ENCODE assay signal across 17 cellular contexts in the genomic region with DNA sequence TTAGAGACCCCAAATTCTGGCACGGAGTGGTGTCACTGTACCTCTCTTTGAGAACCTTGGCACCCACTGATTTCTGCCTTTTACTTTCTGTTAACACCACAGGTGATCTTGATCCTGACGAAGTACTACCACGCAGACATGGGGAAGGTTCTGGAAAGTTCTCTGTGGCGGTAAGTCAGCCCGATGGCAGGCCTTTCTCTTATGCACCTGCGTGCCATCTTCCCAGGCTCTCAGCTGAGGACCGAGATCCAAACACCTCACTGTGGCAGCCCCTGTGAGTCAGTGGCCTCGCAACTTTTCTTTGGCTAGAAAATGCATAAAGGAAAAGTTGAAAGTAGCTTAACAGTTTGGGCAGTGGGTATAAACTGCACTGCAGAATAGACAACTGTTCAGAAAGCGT. TPM values are rescaled to one million over a fixed set of nuclear protein-coding genes. Genes with fewer than 3 reads are reported as not detected.
A peak's percentile ranks its signal among the peaks of the same experiment; 100 is the strongest.
DNase-seq lines count a peak whose midpoint lies in the region; ATAC-seq and TF ChIP-seq lines count a peak whose summit lies in the region.
"Had no signal": no experiment of that assay in that cellular context is flagged by ENCODE, and none has a peak within 500 bp of the region (broad histone marks: within the 10 kb centered on the region; RNA-seq: fewer than 3 reads in every experiment).

No MANE protein-coding gene starts in this region.

- H3K4me1 ChIP-seq in esophagus squamous epithelium: peaks cover 4 to 19% (median 4%) of the 10 kb centered on the region in 3 donors
- H3K4me1 ChIP-seq: Caco-2, HAP-1 had no signal

- peaks cover 6% of the 10 kb centered on the region for H3K9me3 Mint-ChIP-seq in natural killer cell treated with Interleukin-12 subunit alpha and Interleukin-12 subunit beta and Interleukin-15 and Interleukin-18, amount 100 ng/mL, for 72 hours
- H3K9me3 Mint-ChIP-seq in natural killer cell (peaks cover 4 to 8% of the 10 kb centered on the region in 2 donors), brain (peaks cover 0 to 13% (median 7%) of the 10 kb centered on the region in 5 experiments)

- H3K36me3 Mint-ChIP-seq in natural killer cell treated with Interleukin-12 subunit alpha and Interleukin-12 subunit beta and Interleukin-15 and Interleukin-18, amount 100 ng/mL, for 72 hours: no peaks in the 10 kb centered on the region
- no peaks in the 10 kb centered on the region for H3K36me3 Mint-ChIP-seq in natural killer cell
- no peaks in the 10 kb centered on the region for H3K36me3 Mint-ChIP-seq in brain
- H3K36me3 Mint-ChIP-seq: CD4-positive, CD25-positive, alpha-beta regulatory T cell had no signal

- no peak overlapping the region for H3K4me3 Mint-ChIP-seq in natural killer cell treated with Interleukin-12 subunit alpha and Interleukin-12 subunit beta and Interleukin-15 and Interleukin-18, amount 100 ng/mL, for 72 hours
- H3K4me3 Mint-ChIP-seq in natural killer cell: no peak overlapping the region
- no peak overlapping the region for H3K4me3 Mint-ChIP-seq in brain
- H3K4me3 Mint-ChIP-seq: CD4-positive, CD25-positive, alpha-beta regulatory T cell had no signal

- H3K36me3 ChIP-seq in esophagus squamous epithelium: no peaks in the 10 kb centered on the region
- H3K36me3 ChIP-seq: HAP-1 had no signal

- intact Hi-C loops in natural killer cell (cut with micrococcal nuclease) (no loop called here), esophagus squamous epithelium (cut with DNase I) (no loop called here)

- no peak overlapping the region for H3K27ac ChIP-seq in esophagus squamous epithelium

- no peak overlapping the region for H3K27ac Mint-ChIP-seq in natural killer cell treated with Interleukin-12 subunit alpha and Interleukin-12 subunit beta and Interleukin-15 and Interleukin-18, amount 100 ng/mL, for 72 hours
- H3K27ac Mint-ChIP-seq in natural killer cell (no peak overlapping the region), brain (peak overlapping the region in 4 of 5 experiments; percentile 25 to 92 (median 74))
- H3K27ac Mint-ChIP-seq: CD4-positive, CD25-positive, alpha-beta regulatory T cell had no signal

- 77 to 79% methylated on average over 9 of the region's 9 CpGs for WGBS in esophagus squamous epithelium, 2 donors

- peak; percentile 59 for DNase-seq in natural killer cell treated with Interleukin-12 subunit alpha and Interleukin-12 subunit beta and Interleukin-15 and Interleukin-18, amount 100 ng/mL, for 72 hours (ENCODE audit: low spot score)
- DNase-seq in natural killer cell (no peak), mesenteric fat pad (ENCODE audit: low spot score) (peak; percentile 43), Ammon's horn (ENCODE audit: low spot score) (no peak), HUDEP-2 (lab: John Stamatoyannopoulos, UW; ENCODE audit: unreplicated experiment in 76 of 76) (no peak), esophagus squamous epithelium (lab: John Stamatoyannopoulos, UW) (no peak), GM19240 (ENCODE audit: insufficient read length, low spot score) (no peak)
- DNase-seq: Caco-2; CD4-positive, CD25-positive, alpha-beta regulatory T cell; DMS79 treated with DMSO at 0.1 percent for 48 hours; NCI-H1930; NCI-H446 treated with DMSO at 0.1 percent for 48 hours had no signal

- H3K4me3 ChIP-seq in esophagus squamous epithelium: no peak overlapping the region
- H3K4me3 ChIP-seq: HAP-1 had no signal

- no peaks in the 10 kb centered on the region for H3K9me3 ChIP-seq in esophagus squamous epithelium
- H3K9me3 ChIP-seq: Caco-2, HAP-1 had no signal

- TF ChIP-seq CTCF in natural killer cell (IDR thresholded peaks at IDR 0.05) (no peak), brain (conservative IDR thresholded peaks at IDR 0.05) (no peak), esophagus squamous epithelium (IDR thresholded peaks at IDR 0.05) (no peak)

- H3K27me3 ChIP-seq in esophagus squamous epithelium: peaks cover 0 to 66% (median 0%) of the 10 kb centered on the region in 4 donors

- peaks cover 20 to 49% of the 10 kb centered on the region in 2 donors for H3K27me3 Mint-ChIP-seq in natural killer cell treated with Interleukin-12 subunit alpha and Interleukin-12 subunit beta and Interleukin-15 and Interleukin-18, amount 100 ng/mL, for 72 hours
- H3K27me3 Mint-ChIP-seq in natural killer cell (ENCODE audit: low read depth in 2 of 2): peaks cover 32 to 38% of the 10 kb centered on the region in 2 donors
- H3K27me3 Mint-ChIP-seq in brain: peaks cover 18% of the 10 kb centered on the region

- ATAC-seq in natural killer cell treated with Interleukin-12 subunit alpha and Interleukin-12 subunit beta and Interleukin-15 and Interleukin-18, amount 100 ng/mL, for 72 hours: no peak
- ATAC-seq in natural killer cell: no peak

- no peak for TF ChIP-seq POLR2A in esophagus squamous epithelium (IDR thresholded peaks at IDR 0.05)

- H3K4me1 Mint-ChIP-seq in natural killer cell treated with Interleukin-12 subunit alpha and Interleukin-12 subunit beta and Interleukin-15 and Interleukin-18, amount 100 ng/mL, for 72 hours (ENCODE audit: low read depth in 2 of 2): peaks cover 0 to 13% of the 10 kb centered on the region in 2 donors
- H3K4me1 Mint-ChIP-seq in natural killer cell: peaks cover 0 to 11% of the 10 kb centered on the region in 2 donors
- H3K4me1 Mint-ChIP-seq in brain: peaks cover 85% of the 10 kb centered on the region
- H3K4me1 Mint-ChIP-seq: CD4-positive, CD25-positive, alpha-beta regulatory T cell had no signal

RNA-seq across cellular contexts. Expression of gene PSAPL1, which starts 38.5 kb away (rescaled TPM):
- not detected for total RNA-seq in natural killer cell treated with Interleukin-12 subunit alpha and Interleukin-12 subunit beta and Interleukin-15 and Interleukin-18, amount 100 ng/mL, for 72 hours
- not detected for total RNA-seq in natural killer cell
- polyA plus RNA-seq in brain (ENCODE audit: insufficient read depth, low read depth, low replicate concordance): not detected
- total RNA-seq in mesenteric fat pad: not detected
- under 1 TPM in 3 of 4 donors, not detected in 1; under 0.01 to 0.15 (median 0.09) TPM for total RNA-seq in esophagus squamous epithelium
- total RNA-seq: CD4-positive, CD25-positive, alpha-beta regulatory T cell; G401; HT-29; LHCN-M2 had no signal
- polyA plus RNA-seq: CD4-positive, CD25-positive, alpha-beta regulatory T cell had no signal

Comparison
In these comparisons a context has a peak if more than half of its experiments do, and no peak if none do; other contexts are left out.
1. DNase-seq: peak in natural killer cell treated with Interleukin-12 subunit alpha and Interleukin-12 subunit beta and Interleukin-15 and Interleukin-18, amount 100 ng/mL, for 72 hours (single experiment) and mesenteric fat pad (single experiment); none in natural killer cell (single experiment), Ammon's horn (single experiment), HUDEP-2 (0 of 76), esophagus squamous epithelium (single experiment) and GM19240 (single experiment).
2. H3K27ac Mint-ChIP-seq: peak in brain (4 of 5); none in natural killer cell treated with Interleukin-12 subunit alpha and Interleukin-12 subunit beta and Interleukin-15 and Interleukin-18, amount 100 ng/mL, for 72 hours (0 of 2) and natural killer cell (0 of 2).